Comparison of ENCODE assay signal across 30 cellular contexts in the genomic region with DNA sequence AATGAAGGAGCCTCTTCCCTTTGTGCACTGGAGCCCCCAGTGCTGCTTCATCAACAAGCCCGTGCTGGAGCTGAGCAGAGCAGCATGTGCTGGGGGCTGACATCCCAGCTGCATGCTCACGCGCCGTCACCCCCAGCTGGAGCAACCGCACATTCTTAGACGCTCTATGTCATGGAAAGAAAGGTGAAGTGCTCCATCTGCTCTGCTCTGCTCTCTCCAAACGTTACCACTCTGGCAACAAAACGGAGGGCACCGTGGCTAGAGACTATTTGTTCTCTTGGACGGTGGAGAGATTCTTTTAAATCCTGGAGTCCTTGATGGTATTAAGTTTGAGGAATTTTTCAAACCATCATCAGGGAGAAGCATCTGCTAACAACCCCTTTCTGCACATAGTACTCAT.
DNase-seq lines count a peak whose midpoint lies in the region; ATAC-seq and TF ChIP-seq lines count a peak whose summit lies in the region.
"Had no signal": no experiment of that assay in that cellular context is flagged by ENCODE, and none has a peak within 500 bp of the region (broad histone marks: within the 10 kb centered on the region; RNA-seq: fewer than 3 reads in every experiment).

No MANE protein-coding gene starts in this region.

- DNase-seq in AG04450 (ENCODE audit: low read depth, low spot score) (peak; percentile 85), GM04503 (ENCODE audit: low read depth) (peak; percentile 15), cardiac fibroblast (ENCODE audit: low read depth in 2 of 2) (peak; percentile 45 to 83), mucosa of gallbladder (ENCODE audit: low spot score) (peak; percentile 38), HuH-7.5 (ENCODE audit: low spot score) (no peak), posterior cingulate gyrus (no peak), glutamatergic neuron (no peak)
- DNase-seq: activated CD4-positive, alpha-beta T cell treated with anti-CD3 and anti-CD28 coated beads, Interleukin-2, amount 50 U/mL, for 4 hours; activated CD4-positive, CD25-positive, alpha-beta regulatory T cell; activated naive CD4-positive, alpha-beta T cell treated with Interleukin-2 at 50 U/mL for 16 hours; activated T-cell treated with anti-CD3 and anti-CD28 coated beads, Interleukin-2, amount 50 U/mL, for 72 hours; adrenal gland; Calu3; hypothalamus; immature natural killer cell; Karpas-422; mesendoderm; naive thymus-derived CD4-positive, alpha-beta T cell; NCI-H1694; NCI-H524 treated with DMSO at 0.1 percent for 48 hours; T-cell had no signal

- H3K27me3 Mint-ChIP-seq in glutamatergic neuron (ENCODE audit: unreplicated experiment): no peaks in the 10 kb centered on the region
- H3K27me3 Mint-ChIP-seq: stimulated activated naive CD8-positive, alpha-beta T cell treated with anti-CD3 and anti-CD28 coated beads, Interleukin-15, Interleukin-2, amounts not matched to agents 100 ng/mL and 50 ng/mL, for 24 hours had no signal

- H3K27ac Mint-ChIP-seq in glutamatergic neuron (ENCODE audit: unreplicated experiment): no peak overlapping the region
- H3K27ac Mint-ChIP-seq: activated T-cell treated with anti-CD3 and anti-CD28 coated beads, Interleukin-2, amount 50 U/mL, for 72 hours; GM23338; immature natural killer cell; naive thymus-derived CD4-positive, alpha-beta T cell; stimulated activated naive CD8-positive, alpha-beta T cell treated with anti-CD3 and anti-CD28 coated beads, Interleukin-15, Interleukin-2, amounts not matched to agents 100 ng/mL and 50 ng/mL, for 24 hours; T-cell had no signal

- H3K36me3 Mint-ChIP-seq in glutamatergic neuron (ENCODE audit: unreplicated experiment): peaks cover 23% of the 10 kb centered on the region
- H3K36me3 Mint-ChIP-seq: immature natural killer cell, T-cell had no signal

- no peak overlapping the region for H3K4me3 Mint-ChIP-seq in glutamatergic neuron (ENCODE audit: unreplicated experiment)
- H3K4me3 Mint-ChIP-seq: activated T-cell treated with anti-CD3 and anti-CD28 coated beads, Interleukin-2, amount 50 U/mL, for 72 hours; GM23338; immature natural killer cell; naive thymus-derived CD4-positive, alpha-beta T cell; stimulated activated naive CD8-positive, alpha-beta T cell treated with anti-CD3 and anti-CD28 coated beads, Interleukin-15, Interleukin-2, amounts not matched to agents 100 ng/mL and 50 ng/mL, for 24 hours; T-cell had no signal

- no peaks in the 10 kb centered on the region for H3K27me3 ChIP-seq in AG04450 (ENCODE audit: control insufficient read depth, insufficient read depth, low read length)
- H3K27me3 ChIP-seq: adrenal gland, SJSA1, vagina had no signal

- ATAC-seq in GM18517 (IDR thresholded peaks at IDR 0.05; ENCODE audit: unreplicated experiment): no peak
- ATAC-seq: A549; activated T-cell treated with anti-CD3 and anti-CD28 coated beads, Interleukin-2, amount 50 U/mL, for 72 hours; GM23338; Panc1; T-cell had no signal

- no peaks in the 10 kb centered on the region for H3K4me1 Mint-ChIP-seq in glutamatergic neuron (ENCODE audit: low read depth, unreplicated experiment)
- H3K4me1 Mint-ChIP-seq: GM23338; immature natural killer cell; naive thymus-derived CD4-positive, alpha-beta T cell; T-cell had no signal

- peak overlapping the region; percentile 91 for H3K27ac ChIP-seq in AG04450 (ENCODE audit: low read depth, low read length)
- H3K27ac ChIP-seq: A549, adrenal gland, SJSA1, thoracic aorta, vagina had no signal

- H3K9me3 Mint-ChIP-seq in glutamatergic neuron (ENCODE audit: unreplicated experiment): no peaks in the 10 kb centered on the region

- H3K9me3 ChIP-seq in AG04450 (ENCODE audit: control insufficient read depth, insufficient read depth, low read length): peaks cover 17% of the 10 kb centered on the region; the same call in 1 of the 2 replicates
- H3K9me3 ChIP-seq: adrenal gland, thoracic aorta, vagina had no signal

- H3K4me3 ChIP-seq in AG04450 (ENCODE audit: low read depth, low read length) (no peak overlapping the region), cardiac fibroblast (replicated peaks in 1 of 2; ENCODE audit: low read depth in 2 of 2, low read length in 2 of 2) (no peak overlapping the region)
- H3K4me3 ChIP-seq: A549, adrenal gland, GM23338, SJSA1, skin epidermis, thoracic aorta, vagina had no signal

- intact Hi-C loops in posterior cingulate gyrus (cut with DNase I): no loop called here

- TF ChIP-seq CTCF in AG04450 (IDR thresholded peaks at IDR 0.05; ENCODE audit: low read depth, low read length): no peak
- no peak for TF ChIP-seq CTCF in cardiac fibroblast (IDR thresholded peaks at IDR 0.05; ENCODE audit: low read depth, low read length)
- no peak for TF ChIP-seq CTCF in glutamatergic neuron (IDR thresholded peaks at IDR 0.05; ENCODE audit: partially characterized antibody, unreplicated experiment)

- CTCF ChIA-PET in AG04450 (lab: Charles Lee): interaction anchor here (1.2 kb wide), 1 partner anchor 33 kb away, joined by 4 read pairs; no protein-coding TSS in a partner anchor

- POLR2A ChIA-PET in AG04450 (lab: Yijun Ruan, JAX): interaction anchor here (0.6 to 1.0 kb wide), 2 partner anchors 23 to 59 kb away, joined by 3 to 4 read pairs; no protein-coding TSS in a partner anchor

Comparison
In these comparisons a context has a peak if more than half of its experiments do, and no peak if none do; other contexts are left out.
1. DNase-seq: peak in AG04450 (single experiment), GM04503 (single experiment), cardiac fibroblast (2 of 2) and mucosa of gallbladder (single experiment); none in HuH-7.5 (single experiment), posterior cingulate gyrus (0 of 10) and glutamatergic neuron (single experiment).